1 cellular context compared by ENCODE assay signal in genomic region chr2:64260817-64261216, GRCh38.
TF ChIP-seq lines count a peak whose summit lies in the region.

No MANE protein-coding gene starts in this region.

TF ChIP-seq in GM12878, 131 proteins besides CTCF, POLR2A, EP300 and RAD21 (continued from another document and continues in another):
- TF ChIP-seq NKRF (conservative IDR thresholded peaks at IDR 0.05) (no peak), HDGF (IDR thresholded peaks at IDR 0.05) (no peak), SREBF1 (IDR thresholded peaks at IDR 0.05; ENCODE audit: low read length) (no peak), FOS (IDR thresholded peaks at IDR 0.05; ENCODE audit: borderline replicate concordance, extremely low read depth, insufficient read length) (no peak), POLR2AphosphoS5 (IDR thresholded peaks at IDR 0.05; ENCODE audit: low read length) (0 out of 2 replicates have a peak, but pooled peaks have one; percentile 24), BCL3 (IDR thresholded peaks at IDR 0.05; ENCODE audit: borderline replicate concordance, insufficient read depth, low read depth, low read length, poor library complexity, severe bottlenecking) (no peak), ZNF622 (IDR thresholded peaks at IDR 0.05) (no peak), NR2C2 (IDR thresholded peaks at IDR 0.05; ENCODE audit: borderline replicate concordance, control insufficient read depth, insufficient read length, low read depth) (no peak), CEBPB (IDR thresholded peaks at IDR 0.05; ENCODE audit: borderline replicate concordance in 1 of 2, low read depth in 2 of 2, low read length in 2 of 2) (no peak), JUNB (IDR thresholded peaks at IDR 0.05) (no peak), MTA3 (IDR thresholded peaks at IDR 0.05; ENCODE audit: borderline replicate concordance, low read length) (no peak), DPF2 (IDR thresholded peaks at IDR 0.05) (peak; percentile 86), SUPT20H (IDR thresholded peaks at IDR 0.05; ENCODE audit: borderline replicate concordance, control insufficient read depth, low read depth, low read length) (no peak), BRCA1 (IDR thresholded peaks at IDR 0.05; ENCODE audit: low read depth, low read length) (no peak), USF2 (IDR thresholded peaks at IDR 0.05; ENCODE audit: borderline replicate concordance, low read depth, low read length) (no peak), GABPA (IDR thresholded peaks at IDR 0.05; ENCODE audit: low read depth) (no peak), PAX8 (IDR thresholded peaks at IDR 0.05) (no peak), ELK1 (IDR thresholded peaks at IDR 0.05; ENCODE audit: low read depth, low read length) (no peak), RBBP5 (conservative IDR thresholded peaks at IDR 0.05) (0 out of 2 replicates have a peak, but pooled peaks have one; percentile 19)
- TF ChIP-seq, protein P1, sequence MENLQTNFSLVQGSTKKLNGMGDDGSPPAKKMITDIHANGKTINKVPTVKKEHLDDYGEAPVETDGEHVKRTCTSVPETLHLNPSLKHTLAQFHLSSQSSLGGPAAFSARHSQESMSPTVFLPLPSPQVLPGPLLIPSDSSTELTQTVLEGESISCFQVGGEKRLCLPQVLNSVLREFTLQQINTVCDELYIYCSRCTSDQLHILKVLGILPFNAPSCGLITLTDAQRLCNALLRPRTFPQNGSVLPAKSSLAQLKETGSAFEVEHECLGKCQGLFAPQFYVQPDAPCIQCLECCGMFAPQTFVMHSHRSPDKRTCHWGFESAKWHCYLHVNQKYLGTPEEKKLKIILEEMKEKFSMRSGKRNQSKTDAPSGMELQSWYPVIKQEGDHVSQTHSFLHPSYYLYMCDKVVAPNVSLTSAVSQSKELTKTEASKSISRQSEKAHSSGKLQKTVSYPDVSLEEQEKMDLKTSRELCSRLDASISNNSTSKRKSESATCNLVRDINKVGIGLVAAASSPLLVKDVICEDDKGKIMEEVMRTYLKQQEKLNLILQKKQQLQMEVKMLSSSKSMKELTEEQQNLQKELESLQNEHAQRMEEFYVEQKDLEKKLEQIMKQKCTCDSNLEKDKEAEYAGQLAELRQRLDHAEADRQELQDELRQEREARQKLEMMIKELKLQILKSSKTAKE (IDR thresholded peaks at IDR 0.05; ENCODE audit: low read depth, poor library complexity, severe bottlenecking) = peak; percentile 62
- TF ChIP-seq, protein P2, sequence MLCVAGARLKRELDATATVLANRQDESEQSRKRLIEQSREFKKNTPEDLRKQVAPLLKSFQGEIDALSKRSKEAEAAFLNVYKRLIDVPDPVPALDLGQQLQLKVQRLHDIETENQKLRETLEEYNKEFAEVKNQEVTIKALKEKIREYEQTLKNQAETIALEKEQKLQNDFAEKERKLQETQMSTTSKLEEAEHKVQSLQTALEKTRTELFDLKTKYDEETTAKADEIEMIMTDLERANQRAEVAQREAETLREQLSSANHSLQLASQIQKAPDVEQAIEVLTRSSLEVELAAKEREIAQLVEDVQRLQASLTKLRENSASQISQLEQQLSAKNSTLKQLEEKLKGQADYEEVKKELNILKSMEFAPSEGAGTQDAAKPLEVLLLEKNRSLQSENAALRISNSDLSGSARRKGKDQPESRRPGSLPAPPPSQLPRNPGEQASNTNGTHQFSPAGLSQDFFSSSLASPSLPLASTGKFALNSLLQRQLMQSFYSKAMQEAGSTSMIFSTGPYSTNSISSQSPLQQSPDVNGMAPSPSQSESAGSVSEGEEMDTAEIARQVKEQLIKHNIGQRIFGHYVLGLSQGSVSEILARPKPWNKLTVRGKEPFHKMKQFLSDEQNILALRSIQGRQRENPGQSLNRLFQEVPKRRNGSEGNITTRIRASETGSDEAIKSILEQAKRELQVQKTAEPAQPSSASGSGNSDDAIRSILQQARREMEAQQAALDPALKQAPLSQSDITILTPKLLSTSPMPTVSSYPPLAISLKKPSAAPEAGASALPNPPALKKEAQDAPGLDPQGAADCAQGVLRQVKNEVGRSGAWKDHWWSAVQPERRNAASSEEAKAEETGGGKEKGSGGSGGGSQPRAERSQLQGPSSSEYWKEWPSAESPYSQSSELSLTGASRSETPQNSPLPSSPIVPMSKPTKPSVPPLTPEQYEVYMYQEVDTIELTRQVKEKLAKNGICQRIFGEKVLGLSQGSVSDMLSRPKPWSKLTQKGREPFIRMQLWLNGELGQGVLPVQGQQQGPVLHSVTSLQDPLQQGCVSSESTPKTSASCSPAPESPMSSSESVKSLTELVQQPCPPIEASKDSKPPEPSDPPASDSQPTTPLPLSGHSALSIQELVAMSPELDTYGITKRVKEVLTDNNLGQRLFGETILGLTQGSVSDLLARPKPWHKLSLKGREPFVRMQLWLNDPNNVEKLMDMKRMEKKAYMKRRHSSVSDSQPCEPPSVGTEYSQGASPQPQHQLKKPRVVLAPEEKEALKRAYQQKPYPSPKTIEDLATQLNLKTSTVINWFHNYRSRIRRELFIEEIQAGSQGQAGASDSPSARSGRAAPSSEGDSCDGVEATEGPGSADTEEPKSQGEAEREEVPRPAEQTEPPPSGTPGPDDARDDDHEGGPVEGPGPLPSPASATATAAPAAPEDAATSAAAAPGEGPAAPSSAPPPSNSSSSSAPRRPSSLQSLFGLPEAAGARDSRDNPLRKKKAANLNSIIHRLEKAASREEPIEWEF (IDR thresholded peaks at IDR 0.05; ENCODE audit: insufficient replicate concordance, low read depth, low read length) = no peak
- TF ChIP-seq, protein P3, sequence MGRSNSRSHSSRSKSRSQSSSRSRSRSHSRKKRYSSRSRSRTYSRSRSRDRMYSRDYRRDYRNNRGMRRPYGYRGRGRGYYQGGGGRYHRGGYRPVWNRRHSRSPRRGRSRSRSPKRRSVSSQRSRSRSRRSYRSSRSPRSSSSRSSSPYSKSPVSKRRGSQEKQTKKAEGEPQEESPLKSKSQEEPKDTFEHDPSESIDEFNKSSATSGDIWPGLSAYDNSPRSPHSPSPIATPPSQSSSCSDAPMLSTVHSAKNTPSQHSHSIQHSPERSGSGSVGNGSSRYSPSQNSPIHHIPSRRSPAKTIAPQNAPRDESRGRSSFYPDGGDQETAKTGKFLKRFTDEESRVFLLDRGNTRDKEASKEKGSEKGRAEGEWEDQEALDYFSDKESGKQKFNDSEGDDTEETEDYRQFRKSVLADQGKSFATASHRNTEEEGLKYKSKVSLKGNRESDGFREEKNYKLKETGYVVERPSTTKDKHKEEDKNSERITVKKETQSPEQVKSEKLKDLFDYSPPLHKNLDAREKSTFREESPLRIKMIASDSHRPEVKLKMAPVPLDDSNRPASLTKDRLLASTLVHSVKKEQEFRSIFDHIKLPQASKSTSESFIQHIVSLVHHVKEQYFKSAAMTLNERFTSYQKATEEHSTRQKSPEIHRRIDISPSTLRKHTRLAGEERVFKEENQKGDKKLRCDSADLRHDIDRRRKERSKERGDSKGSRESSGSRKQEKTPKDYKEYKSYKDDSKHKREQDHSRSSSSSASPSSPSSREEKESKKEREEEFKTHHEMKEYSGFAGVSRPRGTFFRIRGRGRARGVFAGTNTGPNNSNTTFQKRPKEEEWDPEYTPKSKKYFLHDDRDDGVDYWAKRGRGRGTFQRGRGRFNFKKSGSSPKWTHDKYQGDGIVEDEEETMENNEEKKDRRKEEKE (IDR thresholded peaks at IDR 0.05) = no peak
- TF ChIP-seq, protein P4, sequence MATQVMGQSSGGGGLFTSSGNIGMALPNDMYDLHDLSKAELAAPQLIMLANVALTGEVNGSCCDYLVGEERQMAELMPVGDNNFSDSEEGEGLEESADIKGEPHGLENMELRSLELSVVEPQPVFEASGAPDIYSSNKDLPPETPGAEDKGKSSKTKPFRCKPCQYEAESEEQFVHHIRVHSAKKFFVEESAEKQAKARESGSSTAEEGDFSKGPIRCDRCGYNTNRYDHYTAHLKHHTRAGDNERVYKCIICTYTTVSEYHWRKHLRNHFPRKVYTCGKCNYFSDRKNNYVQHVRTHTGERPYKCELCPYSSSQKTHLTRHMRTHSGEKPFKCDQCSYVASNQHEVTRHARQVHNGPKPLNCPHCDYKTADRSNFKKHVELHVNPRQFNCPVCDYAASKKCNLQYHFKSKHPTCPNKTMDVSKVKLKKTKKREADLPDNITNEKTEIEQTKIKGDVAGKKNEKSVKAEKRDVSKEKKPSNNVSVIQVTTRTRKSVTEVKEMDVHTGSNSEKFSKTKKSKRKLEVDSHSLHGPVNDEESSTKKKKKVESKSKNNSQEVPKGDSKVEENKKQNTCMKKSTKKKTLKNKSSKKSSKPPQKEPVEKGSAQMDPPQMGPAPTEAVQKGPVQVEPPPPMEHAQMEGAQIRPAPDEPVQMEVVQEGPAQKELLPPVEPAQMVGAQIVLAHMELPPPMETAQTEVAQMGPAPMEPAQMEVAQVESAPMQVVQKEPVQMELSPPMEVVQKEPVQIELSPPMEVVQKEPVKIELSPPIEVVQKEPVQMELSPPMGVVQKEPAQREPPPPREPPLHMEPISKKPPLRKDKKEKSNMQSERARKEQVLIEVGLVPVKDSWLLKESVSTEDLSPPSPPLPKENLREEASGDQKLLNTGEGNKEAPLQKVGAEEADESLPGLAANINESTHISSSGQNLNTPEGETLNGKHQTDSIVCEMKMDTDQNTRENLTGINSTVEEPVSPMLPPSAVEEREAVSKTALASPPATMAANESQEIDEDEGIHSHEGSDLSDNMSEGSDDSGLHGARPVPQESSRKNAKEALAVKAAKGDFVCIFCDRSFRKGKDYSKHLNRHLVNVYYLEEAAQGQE (IDR thresholded peaks at IDR 0.05; ENCODE audit: low read depth, low read length) = no peak
- TF ChIP-seq, protein P5, sequence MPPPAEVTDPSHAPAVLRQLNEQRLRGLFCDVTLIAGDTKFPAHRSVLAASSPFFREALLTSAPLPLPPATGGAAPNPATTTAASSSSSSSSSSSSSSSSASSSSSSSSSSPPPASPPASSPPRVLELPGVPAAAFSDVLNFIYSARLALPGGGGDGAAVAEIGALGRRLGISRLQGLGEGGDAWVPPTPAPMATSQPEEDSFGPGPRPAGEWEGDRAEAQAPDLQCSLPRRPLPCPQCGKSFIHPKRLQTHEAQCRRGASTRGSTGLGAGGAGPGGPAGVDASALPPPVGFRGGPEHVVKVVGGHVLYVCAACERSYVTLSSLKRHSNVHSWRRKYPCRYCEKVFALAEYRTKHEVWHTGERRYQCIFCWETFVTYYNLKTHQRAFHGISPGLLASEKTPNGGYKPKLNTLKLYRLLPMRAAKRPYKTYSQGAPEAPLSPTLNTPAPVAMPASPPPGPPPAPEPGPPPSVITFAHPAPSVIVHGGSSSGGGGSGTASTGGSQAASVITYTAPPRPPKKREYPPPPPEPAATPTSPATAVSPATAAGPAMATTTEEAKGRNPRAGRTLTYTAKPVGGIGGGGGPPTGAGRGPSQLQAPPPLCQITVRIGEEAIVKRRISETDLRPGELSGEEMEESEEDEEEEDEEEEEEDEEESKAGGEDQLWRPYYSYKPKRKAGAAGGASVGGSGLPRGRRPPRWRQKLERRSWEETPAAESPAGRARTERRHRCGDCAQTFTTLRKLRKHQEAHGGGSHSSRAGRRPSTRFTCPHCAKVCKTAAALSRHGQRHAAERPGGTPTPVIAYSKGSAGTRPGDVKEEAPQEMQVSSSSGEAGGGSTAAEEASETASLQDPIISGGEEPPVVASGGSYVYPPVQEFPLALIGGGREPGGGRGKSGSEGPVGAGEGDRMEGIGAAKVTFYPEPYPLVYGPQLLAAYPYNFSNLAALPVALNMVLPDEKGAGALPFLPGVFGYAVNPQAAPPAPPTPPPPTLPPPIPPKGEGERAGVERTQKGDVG (CRISPR knock-in tag; IDR thresholded peaks at IDR 0.05) = no peak
